Comparison of ENCODE assay signal across 8 cellular contexts in genomic region chr1:160284220-160284781, GRCh38. TPM values are rescaled to one million over a fixed set of nuclear protein-coding genes. Genes with fewer than 3 reads are reported as not detected.
DNase-seq lines count a peak whose midpoint lies in the region; ATAC-seq and TF ChIP-seq lines count a peak whose summit lies in the region.

No MANE protein-coding gene starts in this region.

- H3K4me1 ChIP-seq in GM23248 (ENCODE audit: insufficient read depth), result peaks cover 8% of the 10 kb centered on the region
- peaks cover 4 to 16% of the 10 kb centered on the region in 2 donors for H3K4me1 ChIP-seq in ascending aorta
- H3K4me1 ChIP-seq in hepatocyte (ENCODE audit: insufficient read depth), result peaks cover 11% of the 10 kb centered on the region

- ATAC-seq in sciatic nerve, result peak; percentile 67
- ATAC-seq in GM18870 (IDR thresholded peaks at IDR 0.05; ENCODE audit: unreplicated experiment), result no peak

- DNase-seq in EL (peak; percentile 73), GM23248 (peak; percentile 90), NCI-H226 (peak; percentile 35), ascending aorta (ENCODE audit: low spot score in 2 of 2) (no peak), hepatocyte (ENCODE audit: low spot score) (peak; percentile 54), sciatic nerve (ENCODE audit: low spot score) (no peak), NCI-H2107 treated with DMSO at 0.1 percent for 48 hours (lab: John Stamatoyannopoulos, UW; ENCODE audit: unreplicated experiment) (no peak)

- in situ Hi-C loops in GM23248 (cut with MboI), result no loop called here

- H4K20me1 ChIP-seq in GM23248 (ENCODE audit: insufficient read depth), result no peaks in the 10 kb centered on the region
- no peaks in the 10 kb centered on the region for H4K20me1 ChIP-seq in hepatocyte (ENCODE audit: insufficient read depth, poor library complexity, severe bottlenecking)

- H3K36me3 ChIP-seq in GM23248 (ENCODE audit: low read depth) (peaks cover 35% of the 10 kb centered on the region), ascending aorta (peaks cover 35 to 43% of the 10 kb centered on the region in 2 donors), hepatocyte (replicated peaks; ENCODE audit: insufficient read depth, low read depth) (no peaks in the 10 kb centered on the region)

- TF ChIP-seq CTCF in ascending aorta (IDR thresholded peaks at IDR 0.05), result no peak
- TF ChIP-seq CTCF in hepatocyte (IDR thresholded peaks at IDR 0.05; ENCODE audit: poor library complexity), result no peak

- H3K79me2 ChIP-seq in GM23248 (ENCODE audit: insufficient read depth) (peaks cover 35% of the 10 kb centered on the region), hepatocyte (peaks cover 19% of the 10 kb centered on the region)

- H3K4me2 ChIP-seq in GM23248 (ENCODE audit: unreplicated experiment), result peak overlapping the region; percentile 93
- H3K4me2 ChIP-seq in hepatocyte, result peak overlapping the region; percentile 86

- WGBS in GM23248 (ENCODE audit: low coverage in 1 of 2, low lambda C conversion rate in 2 of 2, missing lambda C conversion rate in 2 of 2), 2 experiments, result 1% methylated on average over 15 of the region's 15 CpGs
- 9% methylated on average over 15 of the region's 15 CpGs for WGBS in hepatocyte (ENCODE audit: low lambda C conversion rate, missing lambda C conversion rate)

- H3K9ac ChIP-seq in GM23248, result peak overlapping the region; percentile 91

- H3K27ac ChIP-seq in GM23248 (peak overlapping the region; percentile 93), ascending aorta (peak overlapping the region; percentile 82 to 87), hepatocyte (peak overlapping the region; percentile 88)

- peak overlapping the region; percentile 72 for H2AFZ ChIP-seq in GM23248
- peak overlapping the region; percentile 85 for H2AFZ ChIP-seq in hepatocyte

- H3K4me3 ChIP-seq in GM23248 (peak overlapping the region; percentile 86), ascending aorta (peak overlapping the region; percentile 72 to 86), hepatocyte (peak overlapping the region; percentile 55)

- intact Hi-C loops in ascending aorta (cut with DNase I), result loop anchor here (10.0 kb wide), 1 partner anchor 500 kb away; the partner anchor contains the start of gene DUSP23
- intact Hi-C loops in sciatic nerve (cut with DNase I), result no loop called here

- H3K9me2 ChIP-seq in GM23248 (ENCODE audit: insufficient read depth), result no peaks in the 10 kb centered on the region
- no peaks in the 10 kb centered on the region for H3K9me2 ChIP-seq in hepatocyte (replicated peaks; ENCODE audit: insufficient read depth)

- H3K27me3 ChIP-seq in GM23248 (replicated peaks; ENCODE audit: insufficient read depth) (no peaks in the 10 kb centered on the region), ascending aorta (no peaks in the 10 kb centered on the region), hepatocyte (no peaks in the 10 kb centered on the region)

- H3F3A ChIP-seq in GM23248 (ENCODE audit: insufficient read depth), result peaks cover 44% of the 10 kb centered on the region

- H3K9me3 ChIP-seq in GM23248 (ENCODE audit: low read depth) (no peaks in the 10 kb centered on the region), ascending aorta (no peaks in the 10 kb centered on the region), hepatocyte (ENCODE audit: low read depth) (no peaks in the 10 kb centered on the region)

RNA-seq across cellular contexts. Expression of gene PEX19, which starts 0.6 kb away (rescaled TPM):
- 48.4 and 52.4 TPM in 2 replicates for total RNA-seq in GM23248 (2014; rRNA removed; shearing (Covaris generic))
- polyA plus RNA-seq in GM23248 (2016; fragmentation: Nextera tagmentation; extraction: Ambion mirVana) (38.9 and 43.9 TPM in 2 replicates), hepatocyte (37.7 and 39.3 TPM in 2 replicates)
- total RNA-seq in ascending aorta (36.6 TPM), hepatocyte (60.3 and 74.4 TPM in 2 replicates), sciatic nerve (71.1 TPM)

RNA-seq across cellular contexts. Expression of gene DCAF8, which starts 22.0 kb away (rescaled TPM):
- total RNA-seq in GM23248 (2014; rRNA removed; shearing (Covaris generic)), result 58.9 and 79.7 TPM in 2 replicates
- polyA plus RNA-seq in GM23248 (2016; fragmentation: Nextera tagmentation; extraction: Ambion mirVana) (78.9 and 80.4 TPM in 2 replicates), hepatocyte (95.1 and 113 TPM in 2 replicates)
- total RNA-seq in ascending aorta (68.9 TPM), hepatocyte (85.8 and 110 TPM in 2 replicates), sciatic nerve (142 TPM)

RNA-seq across cellular contexts. Expression of gene COPA, which starts 58.7 kb away (rescaled TPM):
- total RNA-seq in GM23248 (2014; rRNA removed; shearing (Covaris generic)), result 212 and 214 TPM in 2 replicates
- 194 and 200 TPM in 2 replicates for polyA plus RNA-seq in GM23248 (2016; fragmentation: Nextera tagmentation; extraction: Ambion mirVana)
- 56.3 TPM for total RNA-seq in ascending aorta
- 149 and 151 TPM in 2 replicates for total RNA-seq in hepatocyte
- 138 and 141 TPM in 2 replicates for polyA plus RNA-seq in hepatocyte
- 147 TPM for total RNA-seq in sciatic nerve

RNA-seq across cellular contexts. Expression of gene NCSTN, which starts 58.9 kb away (rescaled TPM):
- total RNA-seq in GM23248 (2014; rRNA removed; shearing (Covaris generic)), result 104 and 110 TPM in 2 replicates
- polyA plus RNA-seq in GM23248 (2016; fragmentation: Nextera tagmentation; extraction: Ambion mirVana) (138 and 147 TPM in 2 replicates), hepatocyte (112 and 120 TPM in 2 replicates)
- total RNA-seq in ascending aorta (141 TPM), hepatocyte (90.3 and 103 TPM in 2 replicates), sciatic nerve (64.7 TPM)

Comparison
In these comparisons a context has a peak if more than half of its experiments do, and no peak if none do; other contexts are left out.
1. DNase-seq: peak in EL (single experiment), GM23248 (single experiment), NCI-H226 (single experiment) and hepatocyte (single experiment); none in ascending aorta (0 of 2), sciatic nerve (single experiment) and NCI-H2107 treated with DMSO at 0.1 percent for 48 hours (single experiment).
2. Peak in every context shown above with its lines, with median percentiles within 50 percentile points of each other: H3K27ac ChIP-seq and H3K4me3 ChIP-seq.